In the genomic region with DNA sequence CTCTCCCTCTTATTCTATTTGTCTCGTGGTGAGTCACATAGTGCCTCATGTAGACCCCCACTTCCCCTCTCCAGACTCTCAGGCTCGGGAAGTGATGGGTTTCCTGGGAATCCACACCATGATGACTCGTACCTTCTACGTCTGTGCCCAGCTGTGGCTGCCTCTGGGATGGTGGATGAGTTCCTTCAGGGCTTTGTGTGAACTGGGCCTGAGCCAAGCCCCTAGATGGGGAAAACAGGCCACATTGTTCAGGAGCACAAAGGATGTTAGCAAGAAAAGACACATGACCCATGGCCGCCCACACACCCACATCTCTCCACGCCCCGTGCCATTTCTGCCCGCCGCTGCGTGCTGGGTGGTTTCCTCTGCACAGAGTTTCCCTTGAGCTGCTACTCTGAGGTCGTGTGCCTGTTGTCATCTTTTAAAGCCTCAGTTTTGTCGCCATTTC, we compare ENCODE assay signal across 8 cellular contexts. TPM values are rescaled to one million over a fixed set of nuclear protein-coding genes. Genes with fewer than 3 reads are reported as not detected.
A peak's percentile ranks its signal among the peaks of the same experiment; 100 is the strongest.
DNase-seq lines count a peak whose midpoint lies in the region; TF ChIP-seq lines count a peak whose summit lies in the region.

No MANE protein-coding gene starts in this region.

- H3K4me1 Mint-ChIP-seq in HFFc6 (ENCODE audit: low read depth) (peaks cover 26% of the 10 kb centered on the region), progenitor cell of endocrine pancreas (ENCODE audit: low read depth) (no peaks in the 10 kb centered on the region)

- H3K9me3 Mint-ChIP-seq in HFFc6, result no peaks in the 10 kb centered on the region
- H3K9me3 Mint-ChIP-seq in progenitor cell of endocrine pancreas (ENCODE audit: low read depth), result no peaks in the 10 kb centered on the region

- H3K27me3 Mint-ChIP-seq in HFFc6 (ENCODE audit: insufficient read depth) (peaks cover 4% of the 10 kb centered on the region), progenitor cell of endocrine pancreas (no peaks in the 10 kb centered on the region)

- in situ Hi-C loops in Caki2 (cut with HindIII; ENCODE audit: low pct_unique_long_range_greater_than_20kb, low sequenced_read_pairs), result no loop called here

- H3K36me3 Mint-ChIP-seq in HFFc6 (ENCODE audit: low read depth) (no peaks in the 10 kb centered on the region), progenitor cell of endocrine pancreas (ENCODE audit: insufficient read depth) (no peaks in the 10 kb centered on the region)

- peak overlapping the region; percentile 33 for H3K4me3 Mint-ChIP-seq in HFFc6
- no peak overlapping the region for H3K4me3 Mint-ChIP-seq in progenitor cell of endocrine pancreas (ENCODE audit: low read depth)

- TF ChIP-seq CTCF in HFFc6 (IDR thresholded peaks at IDR 0.05), result no peak
- no peak for TF ChIP-seq CTCF in progenitor cell of endocrine pancreas (IDR thresholded peaks at IDR 0.05; ENCODE audit: unreplicated experiment)

- DNase-seq in Caki2 (ENCODE audit: low read depth) (peak; percentile 62), HFFc6 (peak; percentile 61), T-helper 1 cell (peak in 3 of 5 donors; percentile 40 to 65 (median 46)), anterior cingulate cortex (lab: John Stamatoyannopoulos, UW) (peak in 49 of 58 donors; percentile 23 to 89 (median 68)), iris pigment epithelial cell (ENCODE audit: low read depth) (peak; percentile 37), progenitor cell of endocrine pancreas (ENCODE audit: low spot score, unreplicated experiment) (no peak), NCI-H1048 (lab: John Stamatoyannopoulos, UW) (no peak)
- peak; percentile 76 to 82 for DNase-seq in stimulated activated CD4-positive, alpha-beta T cell treated with anti-CD3 and anti-CD28 coated beads, Interleukin-2, amount 100 ng/mL, for 24 hours

- H3K27ac Mint-ChIP-seq in HFFc6 (peak overlapping the region; percentile 80), progenitor cell of endocrine pancreas (no peak overlapping the region)

RNA-seq across cellular contexts. Expression of a gene that starts 10.5 kb away (rescaled TPM):
- total RNA-seq in Caki2 (2014; rRNA removed; shearing (Covaris generic); ENCODE audit: low replicate concordance), result 0.75 and 7.2 TPM in 2 replicates
- 1 to 10 TPM in 1 of 6 experiments, under 1 TPM in 5; 0.47 to 1.5 (median 0.76) TPM for total RNA-seq in HFFc6 (2021; fragmentation: NEBNext Ultra II Directional; extraction: Animal tissue kit (Norgen Biotek cat#: 25700))
- 3.1 and 4.3 TPM in 2 replicates for total RNA-seq in progenitor cell of endocrine pancreas

RNA-seq across cellular contexts. Expression of a gene that starts 28.2 kb away (rescaled TPM):
- 59.0 and 68.3 TPM in 2 replicates for total RNA-seq in Caki2 (2014; rRNA removed; shearing (Covaris generic); ENCODE audit: low replicate concordance)
- total RNA-seq in HFFc6 (2021; fragmentation: NEBNext Ultra II Directional; extraction: Animal tissue kit (Norgen Biotek cat#: 25700)), result 10 to 100 TPM; 65.4 to 73.4 (median 67.8) TPM
- total RNA-seq in progenitor cell of endocrine pancreas, result 28.2 and 31.1 TPM in 2 replicates

Comparison
In these comparisons a context has a peak if more than half of its experiments do, and no peak if none do; other contexts are left out.
1. DNase-seq: peak in Caki2 (single experiment), HFFc6 (single experiment), T-helper 1 cell (3 of 5), anterior cingulate cortex (49 of 58), iris pigment epithelial cell (single experiment) and stimulated activated CD4-positive, alpha-beta T cell treated with anti-CD3 and anti-CD28 coated beads, Interleukin-2, amount 100 ng/mL, for 24 hours (2 of 2); none in progenitor cell of endocrine pancreas (single experiment) and NCI-H1048 (single experiment).